ENCODE assay signal across 21 cellular contexts in the genomic region with DNA sequence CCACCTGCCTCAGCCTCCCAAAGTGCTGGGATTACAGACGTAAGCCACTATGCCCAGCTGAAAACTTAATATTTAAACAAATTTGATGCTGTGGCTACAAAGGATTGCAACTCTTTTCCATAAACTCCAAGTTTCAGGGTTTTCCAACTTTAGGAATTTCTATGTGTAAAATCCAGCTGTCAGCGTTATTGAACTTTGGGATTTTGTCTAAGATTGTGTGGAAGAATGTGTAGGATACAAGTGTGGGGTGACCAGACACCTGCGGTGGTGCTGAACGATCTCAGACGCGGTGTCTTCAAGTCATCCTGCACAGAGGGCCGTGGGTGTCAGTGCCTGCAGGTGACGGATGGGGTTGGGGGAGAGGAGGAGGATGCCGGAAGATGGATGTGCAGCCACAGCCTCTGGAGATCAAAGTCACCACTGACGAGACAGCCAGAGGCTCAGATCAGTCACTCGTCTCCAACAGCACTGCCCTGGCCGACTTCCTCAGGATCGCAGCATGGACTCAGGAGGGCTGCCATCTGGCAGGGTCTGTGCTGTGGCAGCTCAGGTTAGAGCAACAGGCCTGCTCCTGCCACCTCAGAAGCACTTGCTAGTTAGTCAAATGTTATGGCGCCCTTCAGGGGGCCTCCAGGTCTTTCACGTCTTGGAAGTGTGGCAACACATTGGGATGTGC. TPM values are rescaled to one million over a fixed set of nuclear protein-coding genes. Genes with fewer than 3 reads are reported as not detected.
DNase-seq lines count a peak whose midpoint lies in the region; ATAC-seq, FAIRE-seq and TF ChIP-seq lines count a peak whose summit lies in the region.
"Had no signal": no experiment of that assay in that cellular context is flagged by ENCODE, and none has a peak within 500 bp of the region (broad histone marks: within the 10 kb centered on the region; RNA-seq: fewer than 3 reads in every experiment).

No MANE protein-coding gene starts in this region.

- H3K9me3 Mint-ChIP-seq in CD14-positive monocyte = peaks cover 0 to 10% (median 4%) of the 10 kb centered on the region in 7 donors
- no peaks in the 10 kb centered on the region for H3K9me3 Mint-ChIP-seq in central memory CD8-positive, alpha-beta T cell
- H3K9me3 Mint-ChIP-seq: CD4-positive, alpha-beta memory T cell; H9 had no signal

- H3K36me3 ChIP-seq in right lobe of liver = peaks cover 0 to 35% (median 3%) of the 10 kb centered on the region in 4 donors

- no peaks in the 10 kb centered on the region for H3K9me3 ChIP-seq in A549
- no peaks in the 10 kb centered on the region for H3K9me3 ChIP-seq in right lobe of liver

- TF ChIP-seq EP300 in A549 (IDR thresholded peaks at IDR 0.05) = no peak

- intact Hi-C loops in CD14-positive monocyte (cut with micrococcal nuclease) = loop anchor here in 1 of 2 donors (10.0 kb wide), 1 partner anchor 88 kb away; no protein-coding TSS in a partner anchor
- intact Hi-C loops in right lobe of liver (cut with DNase I) = no loop called here

- TF ChIP-seq POLR2A in A549 (IDR thresholded peaks at IDR 0.05; ENCODE audit: low read length) = no peak
- no peak for TF ChIP-seq POLR2A in right lobe of liver (IDR thresholded peaks at IDR 0.05)

- H3K4me3 Mint-ChIP-seq in CD14-positive monocyte = no peak overlapping the region
- no peak overlapping the region for H3K4me3 Mint-ChIP-seq in central memory CD8-positive, alpha-beta T cell
- H3K4me3 Mint-ChIP-seq: H9 had no signal

- ATAC-seq in A549 = no peak
- no peak for ATAC-seq in central memory CD8-positive, alpha-beta T cell (replicated peaks; ENCODE audit: extremely low read depth, poor library complexity, severe bottlenecking)
- ATAC-seq in right lobe of liver = no peak
- ATAC-seq: SK-N-SH treated with all-trans-retinoic acid at 6 μM for 48 hours had no signal

- H3K27ac Mint-ChIP-seq in CD14-positive monocyte = peak overlapping the region in 2 of 7 donors; percentile 16 to 51
- peak overlapping the region; percentile 17 for H3K27ac Mint-ChIP-seq in central memory CD8-positive, alpha-beta T cell (ENCODE audit: low read depth)
- H3K27ac Mint-ChIP-seq: H9 had no signal

- TF ChIP-seq CTCF in A549 (IDR thresholded peaks at IDR 0.05) = no peak
- no peak for TF ChIP-seq CTCF in CD14-positive monocyte (IDR thresholded peaks at IDR 0.05)
- TF ChIP-seq CTCF in right lobe of liver (IDR thresholded peaks at IDR 0.05) = no peak
- no peak for TF ChIP-seq CTCF in foreskin fibroblast (IDR thresholded peaks at IDR 0.05; ENCODE audit: low read depth, low read length)

- CTCF ChIA-PET in A549 (lab: Yijun Ruan, JAX) = no interaction called here

- DNase-seq in A549 (ENCODE audit: low read depth in 1 of 2, low spot score in 1 of 2) (no peak), CD14-positive monocyte (ENCODE audit: low spot score) (peak; percentile 35), right lobe of liver (peak in 2 of 3 donors; percentile 27 to 30), NCI-H2196 (lab: John Stamatoyannopoulos, UW; ENCODE audit: unreplicated experiment) (no peak), NCI-H774 (lab: John Stamatoyannopoulos, UW) (no peak), NCI-H345 treated with DMSO at 0.1 percent for 48 hours (lab: John Stamatoyannopoulos, UW; ENCODE audit: unreplicated experiment) (no peak), foreskin fibroblast (no peak)
- DNase-seq in central memory CD8-positive, alpha-beta T cell (ENCODE audit: low spot score in 2 of 2) = no peak
- DNase-seq: ACHN; AML-193; Calu3; CD4-positive, alpha-beta memory T cell; H9; MV-4-11; NCI-H1417 treated with DMSO at 0.1 percent for 48 hours; NCI-H2029 treated with DMSO at 0.1 percent for 48 hours; NCI-H226; NCI-H526 treated with DMSO at 0.1 percent for 48 hours; NK-92 treated with Interleukin-12 subunit alpha and Interleukin-12 subunit beta, amount 100 ng/mL, for 24 hours; SHP77 treated with DMSO at 0.1 percent for 48 hours had no signal

- H3K4me2 ChIP-seq in A549 = no peak overlapping the region

- no peak for FAIRE-seq in A549 (lab: Jason Lieb, UNC)

- WGBS in A549 (ENCODE audit: missing lambda C conversion rate) = 78% methylated on average over 15 of the region's 15 CpGs
- WGBS in right lobe of liver (ENCODE audit: insufficient coverage, low coverage, low lambda C conversion rate, missing lambda C conversion rate) = 87% methylated on average over 6 of the region's 15 CpGs

- peaks cover 68 to 74% of the 10 kb centered on the region in 2 donors for H3K36me3 Mint-ChIP-seq in CD14-positive monocyte
- peaks cover 26% of the 10 kb centered on the region for H3K36me3 Mint-ChIP-seq in central memory CD8-positive, alpha-beta T cell (ENCODE audit: insufficient read depth)

- H3K4me3 ChIP-seq in A549 (no peak overlapping the region), right lobe of liver (no peak overlapping the region), foreskin fibroblast (ENCODE audit: low read depth in 1 of 2, low read length in 2 of 2) (no peak overlapping the region)

- POLR2A ChIA-PET in A549 (lab: Yijun Ruan, JAX) = no interaction called here

- TF ChIP-seq RAD21 in A549 (conservative IDR thresholded peaks at IDR 0.05 in 1 of 2, IDR thresholded peaks at IDR 0.05 in 1 of 2) = no peak

- H3K4me1 ChIP-seq in A549 (no peaks in the 10 kb centered on the region), right lobe of liver (no peaks in the 10 kb centered on the region)

- H3K27me3 Mint-ChIP-seq in CD14-positive monocyte (ENCODE audit: low read depth in 3 of 3) = peaks cover 0 to 2% (median 1%) of the 10 kb centered on the region in 3 donors
- H3K27me3 Mint-ChIP-seq in central memory CD8-positive, alpha-beta T cell = no peaks in the 10 kb centered on the region
- H3K27me3 Mint-ChIP-seq: CD4-positive, alpha-beta memory T cell had no signal

- H3K27ac ChIP-seq in A549 (no peak overlapping the region), right lobe of liver (no peak overlapping the region)

- H3K4me1 Mint-ChIP-seq in CD14-positive monocyte = peaks cover 8% of the 10 kb centered on the region
- H3K4me1 Mint-ChIP-seq in central memory CD8-positive, alpha-beta T cell = peaks cover 10% of the 10 kb centered on the region
- H3K4me1 Mint-ChIP-seq: H9 had no signal

- no peaks in the 10 kb centered on the region for H3K27me3 ChIP-seq in right lobe of liver

TF ChIP-seq in A549, 52 proteins besides CTCF, POLR2A, EP300 and RAD21:
- TF ChIP-seq MAFK (IDR thresholded peaks at IDR 0.05; ENCODE audit: partially characterized antibody) (peak; percentile 16), NFE2L2 (conservative IDR thresholded peaks at IDR 0.05; ENCODE audit: low read length) (no peak)

RNA-seq across cellular contexts. Expression of gene ACSF3, which starts 13.0 kb away (rescaled TPM):
- polyA plus RNA-seq in A549 (2011; rRNA removed) (9.8 and 11.5 TPM in 2 replicates), A549 (2017; fragmentation: RNase III; extraction: RNeasy Plus Mini Kit Qiagen cat#74134 plus additional on column Dnase treatment) (13.1 to 13.2 TPM (median 13.2 TPM) in 3 replicates), CD14-positive monocyte (10 to 100 TPM; 23.5 to 26.4 TPM)
- 19.1 and 23.9 TPM in 2 replicates for polyA plus RNA-seq in A549 (2012; cell fraction: cytosol; rRNA removed)
- polyA plus RNA-seq in A549 (2012; cell fraction: nucleus; rRNA removed) = 26.8 and 31.5 TPM in 2 replicates
- polyA minus RNA-seq in A549 (2011; rRNA and poly(A)+ RNA removed) = 21.0 and 25.9 TPM in 2 replicates
- total RNA-seq in right lobe of liver = 10 to 100 TPM; 20.2 to 33.6 (median 29.4) TPM

Comparison
In these comparisons a context has a peak if more than half of its experiments do, and no peak if none do; other contexts are left out.
1. DNase-seq: peak in CD14-positive monocyte (single experiment) and right lobe of liver (2 of 3); none in A549 (0 of 2), central memory CD8-positive, alpha-beta T cell (0 of 2), NCI-H2196 (single experiment), NCI-H774 (single experiment), NCI-H345 treated with DMSO at 0.1 percent for 48 hours (single experiment) and foreskin fibroblast (0 of 2).